20 cellular contexts compared by ENCODE assay signal in the genomic region with DNA sequence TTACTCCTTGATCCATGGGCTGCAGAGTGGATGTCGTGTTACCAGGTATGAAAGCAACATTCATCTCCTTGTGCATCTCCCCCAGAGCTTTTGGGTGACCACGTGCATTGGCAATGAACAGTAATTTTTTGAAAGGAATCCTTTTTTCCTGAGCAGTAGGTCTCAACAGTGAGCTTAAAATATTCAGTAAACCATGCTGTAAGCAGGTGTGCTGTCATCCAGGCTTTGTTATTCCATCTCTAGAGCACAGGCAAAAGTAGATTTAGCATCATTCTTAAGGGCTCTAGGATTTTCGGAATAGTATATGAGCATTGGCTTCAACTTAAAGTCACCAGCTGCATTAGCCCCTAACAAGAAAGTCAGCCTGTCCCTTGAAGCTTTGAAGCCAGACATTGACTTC.
"Had no signal": no experiment of that assay in that cellular context is flagged by ENCODE, and none has a peak within 500 bp of the region (broad histone marks: within the 10 kb centered on the region; RNA-seq: fewer than 3 reads in every experiment).

No MANE protein-coding gene starts in this region.

- H3K9me3 Mint-ChIP-seq: activated B cell treated with CpG ODN at 0.5 μM for 24 hours; activated T-cell treated with anti-CD3 and anti-CD28 coated beads, Interleukin-2, amount 50 U/mL, for 24 hours; stimulated activated naive B cell treated with anti-CD40 and anti-IgM and Interleukin-4, amounts not matched to agents 10 μg/mL and 1 μg/mL and 100 μg/mL, for 72 hours; T-cell had no signal

- H3K27ac ChIP-seq: epithelial cell of prostate, right lobe of liver, transverse colon had no signal

- H3K27ac Mint-ChIP-seq: stimulated activated naive B cell treated with anti-CD40 and anti-IgM and Interleukin-4, amounts not matched to agents 10 μg/mL and 1 μg/mL and 100 μg/mL, for 72 hours had no signal

- ATAC-seq: gastroesophageal sphincter, right lobe of liver, SK-N-SH treated with all-trans-retinoic acid at 6 μM for 48 hours had no signal

- H3K4me3 ChIP-seq: gastroesophageal sphincter, right lobe of liver, transverse colon, uterus had no signal

- H3K36me3 ChIP-seq: gastroesophageal sphincter, right lobe of liver, transverse colon, uterus had no signal

- H3K4me3 Mint-ChIP-seq: activated B cell treated with CpG ODN at 0.5 μM for 24 hours; activated CD4-positive, alpha-beta T cell treated with anti-CD3 and anti-CD28 coated beads for 36 hours; neural crest cell; stimulated activated naive B cell treated with anti-CD40 and anti-IgM and Interleukin-4, amounts not matched to agents 10 μg/mL and 1 μg/mL and 100 μg/mL, for 72 hours had no signal

- H3K4me1 ChIP-seq: uterus had no signal

- H3K27me3 Mint-ChIP-seq: activated B cell treated with CpG ODN at 0.5 μM for 24 hours; activated CD4-positive, alpha-beta T cell treated with anti-CD3 and anti-CD28 coated beads for 36 hours; activated CD8-positive, alpha-beta T cell treated with anti-CD3 and anti-CD28 coated beads for 36 hours; activated naive CD8-positive, alpha-beta T cell; activated T-cell treated with anti-CD3 and anti-CD28 coated beads, Interleukin-2, amount 50 U/mL, for 24 hours; stimulated activated naive B cell treated with anti-CD40 and anti-IgM and Interleukin-4, amounts not matched to agents 10 μg/mL and 1 μg/mL and 100 μg/mL, for 72 hours; T-cell had no signal

- H3K27me3 ChIP-seq: gastroesophageal sphincter, right lobe of liver, transverse colon, uterus had no signal

- H3K9me3 ChIP-seq: gastroesophageal sphincter, right lobe of liver, transverse colon, uterus had no signal

- DNase-seq: activated B cell treated with CpG ODN at 0.5 μM for 24 hours; activated CD8-positive, alpha-beta T cell treated with anti-CD3 and anti-CD28 coated beads for 36 hours; activated effector memory CD4-positive, alpha-beta T cell treated with anti-CD3 and anti-CD28 coated beads, Interleukin-2, amount 50 U/mL, for 16 hours; activated T-cell treated with anti-CD3 and anti-CD28 coated beads, Interleukin-2, amount 50 U/mL, for 24 hours; amygdala; cortex of kidney; right lobe of liver; small intestine; stimulated activated CD4-positive, alpha-beta T cell treated with anti-CD3 and anti-CD28 coated beads, Interleukin-2, amount 100 ng/mL, for 24 hours; stimulated activated naive B cell treated with anti-CD40 and anti-IgM and Interleukin-4, amounts not matched to agents 10 μg/mL and 1 μg/mL and 100 μg/mL, for 72 hours; T-cell; T1000; transverse colon; uterus had no signal
